Comparison of ENCODE assay signal across 22 cellular contexts in the genomic region with DNA sequence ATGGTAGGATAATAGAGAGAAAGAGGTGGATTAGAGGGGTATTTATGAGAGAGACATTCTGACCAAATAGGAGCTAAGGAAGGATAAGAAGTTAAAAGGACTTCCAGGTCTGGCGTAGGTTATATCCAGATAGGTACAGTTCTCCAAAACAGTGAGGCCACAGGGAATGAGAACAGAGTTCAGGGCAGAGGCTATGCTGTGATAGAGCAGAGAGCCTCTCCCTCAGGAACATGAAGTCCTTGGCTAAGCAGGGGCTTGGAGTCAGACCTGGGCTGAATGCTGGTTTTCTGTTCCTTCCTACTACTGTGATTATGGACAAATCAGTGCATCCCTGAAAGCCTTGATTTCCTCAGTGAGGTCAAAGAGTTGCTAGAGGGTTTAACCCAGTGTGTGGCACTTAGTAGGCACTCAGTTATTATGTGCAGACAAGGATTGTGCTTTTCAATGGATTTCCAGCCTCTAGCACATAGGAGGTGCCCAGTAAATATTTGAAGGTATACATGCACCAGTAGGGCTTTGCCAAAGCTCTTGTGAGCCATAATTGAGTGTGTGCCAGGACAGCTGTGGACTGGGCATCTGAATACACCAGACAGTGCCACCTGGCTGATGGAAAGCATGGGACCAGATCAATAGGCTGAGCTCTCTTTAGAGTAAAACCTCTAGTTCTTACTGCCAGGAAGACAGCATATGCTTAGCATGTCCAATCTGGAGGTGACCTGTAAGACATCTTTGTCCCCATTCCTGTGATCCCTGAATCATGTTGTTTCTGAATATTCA.
DNase-seq lines count a peak whose midpoint lies in the region; ATAC-seq and TF ChIP-seq lines count a peak whose summit lies in the region.
"Had no signal": no experiment of that assay in that cellular context is flagged by ENCODE, and none has a peak within 500 bp of the region (broad histone marks: within the 10 kb centered on the region; RNA-seq: fewer than 3 reads in every experiment).

No MANE protein-coding gene starts in this region.

- WGBS in smooth muscle cell (ENCODE audit: low lambda C conversion rate) = 88% methylated on average over 1 of the region's 1 CpG

- no peak overlapping the region for H3K4me3 Mint-ChIP-seq in activated naive CD4-positive, alpha-beta T cell treated with anti-CD3 and anti-CD28 coated beads for 36 hours
- no peak overlapping the region for H3K4me3 Mint-ChIP-seq in activated naive CD4-positive, alpha-beta T cell treated with anti-CD3 and anti-CD28 coated beads, Interleukin-2, amount 10 ng/mL, durations not matched to agents 7 days and 5 days
- H3K4me3 Mint-ChIP-seq: activated B cell treated with CpG ODN at 0.5 μM for 24 hours; activated CD4-positive, alpha-beta memory T cell treated with anti-CD3 and anti-CD28 coated beads, Interleukin-2, amount 10 ng/mL, durations not matched to agents 7 days and 5 days; naive B cell; T-helper 1 cell treated with Interleukin-12 subunit alpha and Interleukin-12 subunit beta and Interleukin-4 antibody, amounts not matched to agents 30 μg/mL and 1 μg/mL, for 36 hours had no signal

- H3K4me1 ChIP-seq in upper lobe of right lung = no peaks in the 10 kb centered on the region
- H3K4me1 ChIP-seq in smooth muscle cell (ENCODE audit: low read depth) = no peaks in the 10 kb centered on the region
- H3K4me1 ChIP-seq: SJCRH30 had no signal

- DNase-seq in activated naive CD4-positive, alpha-beta T cell treated with anti-CD3 and anti-CD28 coated beads for 36 hours = peak; percentile 15
- no peak for DNase-seq in activated naive CD4-positive, alpha-beta T cell treated with anti-CD3 and anti-CD28 coated beads, Interleukin-2, amount 10 ng/mL, durations not matched to agents 7 days and 5 days
- DNase-seq in NCI-H2196 (lab: John Stamatoyannopoulos, UW; ENCODE audit: unreplicated experiment) (peak; percentile 61), Right ventricle myocardium superior (no peak), upper lobe of right lung (peak; percentile 9), NCI-H2227 treated with DMSO at 0.1 percent for 48 hours (lab: John Stamatoyannopoulos, UW) (no peak), smooth muscle cell (lab: John Stamatoyannopoulos, UW; ENCODE audit: unreplicated experiment) (no peak)
- no peak for DNase-seq in effector CD4-positive, alpha-beta T cell
- DNase-seq: activated B cell treated with CpG ODN at 0.5 μM for 24 hours; activated CD4-positive, alpha-beta memory T cell treated with anti-CD3 and anti-CD28 coated beads, Interleukin-2, amount 10 ng/mL, durations not matched to agents 7 days and 5 days; activated naive CD4-positive, alpha-beta T cell treated with Interleukin-2 at 50 U/mL for 16 hours; activated T-cell treated with anti-CD3 and anti-CD28 coated beads, Interleukin-2, amount 50 U/mL, for 1 hour; anterior cingulate cortex; effector memory CD4-positive, alpha-beta T cell; GF-D8; heart right ventricle; naive B cell; NCI-H1436 treated with DMSO at 0.1 percent for 48 hours; OCI-M1; SJCRH30 had no signal

- intact Hi-C loops in activated naive CD4-positive, alpha-beta T cell treated with anti-CD3 and anti-CD28 coated beads for 36 hours (cut with micrococcal nuclease) = no loop called here
- intact Hi-C loops in Right ventricle myocardium superior (cut with DNase I) = no loop called here
- intact Hi-C loops in upper lobe of right lung (cut with DNase I) = no loop called here

- CTCF ChIA-PET in activated naive CD4-positive, alpha-beta T cell treated with anti-CD3 and anti-CD28 coated beads for 36 hours (lab: Charles Lee) = interaction anchor here (1.3 kb wide), 1 partner anchor 11 kb away, joined by 3 read pairs; no protein-coding TSS in a partner anchor
- CTCF ChIA-PET in activated naive CD4-positive, alpha-beta T cell treated with anti-CD3 and anti-CD28 coated beads, Interleukin-2, amount 10 ng/mL, durations not matched to agents 7 days and 5 days (lab: Charles Lee) = interaction anchor here (1.1 kb wide), 1 partner anchor 13 kb away, joined by 3 read pairs; no protein-coding TSS in a partner anchor

- H3K4me2 ChIP-seq in smooth muscle cell = no peak overlapping the region

- ATAC-seq in Right ventricle myocardium superior (ENCODE audit: poor library complexity) (peak; percentile 55), upper lobe of right lung (no peak)

- no peaks in the 10 kb centered on the region for H3F3A ChIP-seq in smooth muscle cell (ENCODE audit: low read depth)

- no peaks in the 10 kb centered on the region for H4K20me1 ChIP-seq in smooth muscle cell (ENCODE audit: low read depth)
- H4K20me1 ChIP-seq: BLaER1 treated with 17β-estradiol and CSF1 and Interleukin-3, amounts not matched to agents 10 nM and 100 nM had no signal

- no peak for TF ChIP-seq CTCF in upper lobe of right lung (IDR thresholded peaks at IDR 0.05)
- no peak for TF ChIP-seq CTCF in smooth muscle cell (IDR thresholded peaks at IDR 0.05; ENCODE audit: borderline replicate concordance, insufficient read depth, poor library complexity, severe bottlenecking)

- no peaks in the 10 kb centered on the region for H3K27me3 Mint-ChIP-seq in activated naive CD4-positive, alpha-beta T cell treated with anti-CD3 and anti-CD28 coated beads for 36 hours (ENCODE audit: low read depth)
- H3K27me3 Mint-ChIP-seq in activated naive CD4-positive, alpha-beta T cell treated with anti-CD3 and anti-CD28 coated beads, Interleukin-2, amount 10 ng/mL, durations not matched to agents 7 days and 5 days = no peaks in the 10 kb centered on the region
- H3K27me3 Mint-ChIP-seq: activated B cell treated with CpG ODN at 0.5 μM for 24 hours; activated CD4-positive, alpha-beta memory T cell treated with anti-CD3 and anti-CD28 coated beads, Interleukin-2, amount 10 ng/mL, durations not matched to agents 7 days and 5 days; naive B cell had no signal

- no peak overlapping the region for H2AFZ ChIP-seq in smooth muscle cell (ENCODE audit: low read depth)

- no peak overlapping the region for H3K4me3 ChIP-seq in upper lobe of right lung
- H3K4me3 ChIP-seq in smooth muscle cell = no peak overlapping the region
- H3K4me3 ChIP-seq: BLaER1 treated with 17β-estradiol and CSF1 and Interleukin-3, amounts not matched to agents 10 nM and 100 nM; heart right ventricle; SJCRH30 had no signal

- H3K4me1 Mint-ChIP-seq in activated naive CD4-positive, alpha-beta T cell treated with anti-CD3 and anti-CD28 coated beads for 36 hours (ENCODE audit: low read depth) = no peaks in the 10 kb centered on the region
- no peaks in the 10 kb centered on the region for H3K4me1 Mint-ChIP-seq in activated naive CD4-positive, alpha-beta T cell treated with anti-CD3 and anti-CD28 coated beads, Interleukin-2, amount 10 ng/mL, durations not matched to agents 7 days and 5 days
- H3K4me1 Mint-ChIP-seq: activated B cell treated with CpG ODN at 0.5 μM for 24 hours; activated CD4-positive, alpha-beta memory T cell treated with anti-CD3 and anti-CD28 coated beads, Interleukin-2, amount 10 ng/mL, durations not matched to agents 7 days and 5 days; naive B cell had no signal

- H3K27ac Mint-ChIP-seq in activated naive CD4-positive, alpha-beta T cell treated with anti-CD3 and anti-CD28 coated beads for 36 hours = no peak overlapping the region
- no peak overlapping the region for H3K27ac Mint-ChIP-seq in activated naive CD4-positive, alpha-beta T cell treated with anti-CD3 and anti-CD28 coated beads, Interleukin-2, amount 10 ng/mL, durations not matched to agents 7 days and 5 days
- H3K27ac Mint-ChIP-seq: activated B cell treated with CpG ODN at 0.5 μM for 24 hours; activated CD4-positive, alpha-beta memory T cell treated with anti-CD3 and anti-CD28 coated beads, Interleukin-2, amount 10 ng/mL, durations not matched to agents 7 days and 5 days; naive B cell; T-helper 1 cell treated with Interleukin-12 subunit alpha and Interleukin-12 subunit beta and Interleukin-4 antibody, amounts not matched to agents 30 μg/mL and 1 μg/mL, for 36 hours had no signal

- H3K9me3 ChIP-seq in upper lobe of right lung (no peaks in the 10 kb centered on the region), smooth muscle cell (replicated peaks; ENCODE audit: low read depth) (no peaks in the 10 kb centered on the region)
- H3K9me3 ChIP-seq: BLaER1 treated with 17β-estradiol and CSF1 and Interleukin-3, amounts not matched to agents 10 nM and 100 nM; heart right ventricle had no signal

- H3K79me2 ChIP-seq in smooth muscle cell (ENCODE audit: low read depth) = no peaks in the 10 kb centered on the region

- H3K27me3 ChIP-seq in upper lobe of right lung = no peaks in the 10 kb centered on the region
- H3K27me3 ChIP-seq in smooth muscle cell (ENCODE audit: low read depth) = no peaks in the 10 kb centered on the region
- H3K27me3 ChIP-seq: BLaER1 treated with 17β-estradiol and CSF1 and Interleukin-3, amounts not matched to agents 10 nM and 100 nM; heart right ventricle; SJCRH30 had no signal

- peaks cover 6% of the 10 kb centered on the region for H3K36me3 ChIP-seq in upper lobe of right lung
- peaks cover 3% of the 10 kb centered on the region for H3K36me3 ChIP-seq in smooth muscle cell (ENCODE audit: low read depth)

- H3K9ac ChIP-seq in smooth muscle cell (ENCODE audit: low read depth) = no peak overlapping the region
- H3K9ac ChIP-seq: BLaER1 treated with 17β-estradiol and CSF1 and Interleukin-3, amounts not matched to agents 10 nM and 100 nM had no signal

- H3K9me3 Mint-ChIP-seq in activated naive CD4-positive, alpha-beta T cell treated with anti-CD3 and anti-CD28 coated beads for 36 hours = no peaks in the 10 kb centered on the region
- H3K9me3 Mint-ChIP-seq in activated naive CD4-positive, alpha-beta T cell treated with anti-CD3 and anti-CD28 coated beads, Interleukin-2, amount 10 ng/mL, durations not matched to agents 7 days and 5 days = no peaks in the 10 kb centered on the region
- H3K9me3 Mint-ChIP-seq: activated B cell treated with CpG ODN at 0.5 μM for 24 hours; activated CD4-positive, alpha-beta memory T cell treated with anti-CD3 and anti-CD28 coated beads, Interleukin-2, amount 10 ng/mL, durations not matched to agents 7 days and 5 days; naive B cell; T-helper 1 cell treated with Interleukin-12 subunit alpha and Interleukin-12 subunit beta and Interleukin-4 antibody, amounts not matched to agents 30 μg/mL and 1 μg/mL, for 36 hours had no signal

- no peak overlapping the region for H3K27ac ChIP-seq in upper lobe of right lung
- no peak overlapping the region for H3K27ac ChIP-seq in smooth muscle cell (ENCODE audit: low read depth)
- H3K27ac ChIP-seq: BLaER1 treated with 17β-estradiol and CSF1 and Interleukin-3, amounts not matched to agents 10 nM and 100 nM; SJCRH30 had no signal

- H3K36me3 Mint-ChIP-seq in activated naive CD4-positive, alpha-beta T cell treated with anti-CD3 and anti-CD28 coated beads for 36 hours (ENCODE audit: low read depth) = peaks cover 6% of the 10 kb centered on the region
- peaks cover 4% of the 10 kb centered on the region for H3K36me3 Mint-ChIP-seq in activated naive CD4-positive, alpha-beta T cell treated with anti-CD3 and anti-CD28 coated beads, Interleukin-2, amount 10 ng/mL, durations not matched to agents 7 days and 5 days

Comparison
In these comparisons a context has a peak if more than half of its experiments do, and no peak if none do; other contexts are left out.
1. DNase-seq: peak in activated naive CD4-positive, alpha-beta T cell treated with anti-CD3 and anti-CD28 coated beads for 36 hours (single experiment), NCI-H2196 (single experiment) and upper lobe of right lung (single experiment); none in activated naive CD4-positive, alpha-beta T cell treated with anti-CD3 and anti-CD28 coated beads, Interleukin-2, amount 10 ng/mL, durations not matched to agents 7 days and 5 days (single experiment), Right ventricle myocardium superior (single experiment), NCI-H2227 treated with DMSO at 0.1 percent for 48 hours (single experiment), effector CD4-positive, alpha-beta T cell (single experiment) and smooth muscle cell (single experiment).